ENCODE assay signal across 18 cellular contexts in the genomic region with DNA sequence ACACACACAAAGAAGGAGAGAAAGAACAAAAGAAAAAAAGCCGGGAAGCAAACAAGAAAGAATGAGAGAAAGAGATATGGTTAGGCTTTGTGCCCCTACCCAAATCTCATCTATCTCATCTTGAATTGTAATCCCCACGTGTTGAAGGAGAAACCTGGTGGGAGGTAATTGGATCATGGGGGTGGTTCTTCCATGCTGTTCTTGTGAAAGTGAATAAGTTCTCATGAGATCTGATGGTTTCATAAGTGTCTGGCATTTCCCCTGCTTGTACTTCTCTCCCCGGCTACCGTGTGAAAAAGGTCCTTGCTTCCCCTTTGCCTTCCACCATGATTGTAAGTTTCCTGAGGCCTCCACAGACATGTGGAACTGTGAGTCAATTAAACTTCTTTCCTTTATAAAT. TPM values are rescaled to one million over a fixed set of nuclear protein-coding genes. Genes with fewer than 3 reads are reported as not detected.
"Had no signal": no experiment of that assay in that cellular context is flagged by ENCODE, and none has a peak within 500 bp of the region (broad histone marks: within the 10 kb centered on the region; RNA-seq: fewer than 3 reads in every experiment).

No MANE protein-coding gene starts in this region.

- H3K27me3 ChIP-seq: upper lobe of right lung had no signal

- H3K27ac ChIP-seq: esophagus squamous epithelium, left ventricle myocardium inferior, thoracic aorta, upper lobe of right lung, VCaP had no signal

- H3K36me3 ChIP-seq: esophagus squamous epithelium, left ventricle myocardium inferior, thoracic aorta, upper lobe of right lung had no signal

- H3K4me3 ChIP-seq: esophagus squamous epithelium, left ventricle myocardium inferior, mucosa of descending colon, thoracic aorta, upper lobe of right lung had no signal

- DNase-seq: activated CD4-positive, alpha-beta T cell treated with anti-CD3 and anti-CD28 coated beads for 1 hour; activated CD4-positive, alpha-beta T cell treated with anti-CD3 and anti-CD28 coated beads, Interleukin-2, amount 50 U/mL, for 4 hours; activated naive CD4-positive, alpha-beta T cell treated with anti-CD3 and anti-CD28 coated beads, Interleukin-2, amount 10 ng/mL, durations not matched to agents 7 days and 5 days; activated T-cell treated with anti-CD3 and anti-CD28 coated beads for 4 hours; effector CD4-positive, alpha-beta T cell; esophagus squamous epithelium; foreskin fibroblast; left ventricle myocardium inferior; mucosa of descending colon; naive thymus-derived CD8-positive, alpha-beta T cell; upper lobe of right lung had no signal

- H3K9me3 ChIP-seq: esophagus squamous epithelium, left ventricle myocardium inferior, mucosa of descending colon, thoracic aorta, upper lobe of right lung had no signal

- ATAC-seq: mucosa of descending colon; naive thymus-derived CD8-positive, alpha-beta T cell; stimulated activated effector memory CD8-positive, alpha-beta T cell treated with anti-CD3 and anti-CD28 coated beads, Interleukin-12 subunit alpha, Interleukin-12 subunit beta, amount 100 ng/mL, for 72 hours; upper lobe of right lung had no signal

- H3K4me1 ChIP-seq: esophagus squamous epithelium, left ventricle myocardium inferior, upper lobe of right lung had no signal

RNA-seq across cellular contexts. Expression of gene SH2D1B, which starts 32.0 kb away (rescaled TPM):
- total RNA-seq: astrocyte, endothelial cell of umbilical vein, kidney epithelial cell, renal cortical epithelial cell had no signal
